In genomic region chr14:49767473-49768300, GRCh38 we compare ENCODE assay signal across 2 cellular contexts.
TF ChIP-seq lines count a peak whose summit lies in the region.

Gene KLHDC2, plus strand, starts transcription at chr14:49768153. Its CDS starts 316 bp downstream, at chr14:49768469.

TF ChIP-seq in A549, 52 proteins besides CTCF, POLR2A, EP300 and RAD21 (continued from another document):
- TF ChIP-seq HEYL (CRISPR knock-in tag; IDR thresholded peaks at IDR 0.05) (no peak), JUN (IDR thresholded peaks at IDR 0.05) (peak in 1 of 2 experiments; percentile 95; a peak in 4 of 5 replicates), ZFP36 (IDR thresholded peaks at IDR 0.05; ENCODE audit: borderline replicate concordance, partially characterized antibody) (no peak)

TF ChIP-seq in K562, 482 proteins besides CTCF, POLR2A, EP300 and RAD21 (continued from another document and continues in another):
- TF ChIP-seq FOXJ2 (tag; IDR thresholded peaks at IDR 0.05) = peak; percentile 83
- no peak for TF ChIP-seq CREB5 (CRISPR knock-in tag; IDR thresholded peaks at IDR 0.05)
- no peak for TF ChIP-seq ATF1 (CRISPR knock-in tag; IDR thresholded peaks at IDR 0.05)
- peak; percentile 32; the same call in 1 of the 2 replicates for TF ChIP-seq ATF1 (tag; IDR thresholded peaks at IDR 0.05)
- TF ChIP-seq POLR2B (IDR thresholded peaks at IDR 0.05; ENCODE audit: low read depth, partially characterized antibody) = peak; percentile 36
- TF ChIP-seq LARP7 (IDR thresholded peaks at IDR 0.05) = no peak
- no peak for TF ChIP-seq SMARCC2 (IDR thresholded peaks at IDR 0.05; ENCODE audit: low read depth)
- no peak for TF ChIP-seq TAF1 (IDR thresholded peaks at IDR 0.05; ENCODE audit: control insufficient read depth, extremely low read depth, insufficient read depth, low read length, severe bottlenecking)
- peak; percentile 58 to 95; a peak in 2 of 4 replicates for TF ChIP-seq UBTF (IDR thresholded peaks at IDR 0.05; ENCODE audit: borderline replicate concordance in 1 of 2, low read depth in 2 of 2, low read length in 2 of 2)
- TF ChIP-seq ZNF324 (CRISPR knock-in tag; IDR thresholded peaks at IDR 0.05) = no peak
- peak; percentile 76 for TF ChIP-seq ZBTB40 (IDR thresholded peaks at IDR 0.05)
- no peak for TF ChIP-seq ZBTB40 (CRISPR knock-in tag; IDR thresholded peaks at IDR 0.05)
- peak; percentile 64 for TF ChIP-seq HNRNPLL (IDR thresholded peaks at IDR 0.05; ENCODE audit: low read depth, low read length, poor library complexity, severe bottlenecking)
- peak; percentile 82 for TF ChIP-seq GTF2E2 (tag; IDR thresholded peaks at IDR 0.05)
- no peak for TF ChIP-seq ZNF695 (CRISPR knock-in tag; IDR thresholded peaks at IDR 0.05)
- no peak for TF ChIP-seq CHAMP1 (IDR thresholded peaks at IDR 0.05)
- no peak for TF ChIP-seq HMGXB4 (CRISPR knock-in tag; IDR thresholded peaks at IDR 0.05)
- peak; percentile 56 to 72 for TF ChIP-seq E2F6 (IDR thresholded peaks at IDR 0.05; ENCODE audit: borderline replicate concordance in 1 of 2, extremely low read depth in 1 of 2, insufficient read depth in 1 of 2, insufficient read length in 1 of 2, low read depth in 1 of 2, low read length in 1 of 2, poor library complexity in 1 of 2, severe bottlenecking in 1 of 2)
- no peak for TF ChIP-seq TBL1XR1 (IDR thresholded peaks at IDR 0.05; ENCODE audit: low read length in 2 of 2)
- TF ChIP-seq USF1 (CRISPR knock-in tag; IDR thresholded peaks at IDR 0.05) = peak; percentile 52
- TF ChIP-seq MAZ (CRISPR knock-in tag; conservative IDR thresholded peaks at IDR 0.05 in 1 of 2, IDR thresholded peaks at IDR 0.05 in 1 of 2) = peak; percentile 34 to 55; a peak in 1 of 4 replicates
